8 cellular contexts compared by ENCODE assay signal in genomic region chr6:90940812-90941481, GRCh38.
DNase-seq lines count a peak whose midpoint lies in the region; ATAC-seq, FAIRE-seq and TF ChIP-seq lines count a peak whose summit lies in the region.

No MANE protein-coding gene starts in this region.

- H3K27me3 ChIP-seq in brain microvascular endothelial cell (replicated peaks) = no peaks in the 10 kb centered on the region

- TF ChIP-seq CTCF in brain microvascular endothelial cell (IDR thresholded peaks at IDR 0.05; ENCODE audit: low read depth, low read length, missing control alignments) = peak; percentile 47

- DNase-seq in activated CD4-positive, CD25-positive, alpha-beta regulatory T cell treated with anti-CD3 and anti-CD28 coated beads, Interleukin-2, amount 50 U/mL, for 72 hours = no peak
- DNase-seq in NCI-H748 treated with DMSO at 0.1 percent for 48 hours (lab: John Stamatoyannopoulos, UW) = peak; percentile 80
- peak; percentile 40 for DNase-seq in brain microvascular endothelial cell
- peak; percentile 78 for DNase-seq in kidney tubule cell (ENCODE audit: low spot score)
- DNase-seq in urothelium cell line (ENCODE audit: low spot score) = peak; percentile 31

- ATAC-seq in activated CD4-positive, CD25-positive, alpha-beta regulatory T cell treated with anti-CD3 and anti-CD28 coated beads, Interleukin-2, amount 50 U/mL, for 24 hours = peak; percentile 78 to 79
- peak; percentile 94 for ATAC-seq in GM21515 (IDR thresholded peaks at IDR 0.05; ENCODE audit: unreplicated experiment)
- peak; percentile 96 for ATAC-seq in HG03575 (IDR thresholded peaks at IDR 0.05; ENCODE audit: extremely low read depth, insufficient number of reproducible peaks, low FRiP score, unreplicated experiment)

- no peaks in the 10 kb centered on the region for H3K36me3 ChIP-seq in brain microvascular endothelial cell (replicated peaks)

- no peak overlapping the region for H3K4me3 ChIP-seq in brain microvascular endothelial cell (ENCODE audit: low read depth, low read length)

- FAIRE-seq in urothelium cell line (lab: Jason Lieb, UNC) = no peak

- H3K27ac ChIP-seq in brain microvascular endothelial cell = no peak overlapping the region

- in situ Hi-C loops in brain microvascular endothelial cell (cut with HindIII; ENCODE audit: low pct_ligation_motif_present, low sequenced_read_pairs) = no loop called here
